8 cellular contexts compared by ENCODE assay signal in genomic region chr20:63947638-63948456, GRCh38. TPM values are rescaled to one million over a fixed set of nuclear protein-coding genes. Genes with fewer than 3 reads are reported as not detected.
A peak's percentile ranks its signal among the peaks of the same experiment; 100 is the strongest.
DNase-seq lines count a peak whose midpoint lies in the region; ATAC-seq and TF ChIP-seq lines count a peak whose summit lies in the region.

No MANE protein-coding gene starts in this region.

- intact Hi-C loops in activated CD4-positive, alpha-beta T cell treated with anti-CD3 and anti-CD28 coated beads for 36 hours (cut with DNase I, micrococcal nuclease): no loop called here

- CTCF ChIA-PET in activated CD4-positive, alpha-beta T cell treated with anti-CD3 and anti-CD28 coated beads for 36 hours (lab: Charles Lee): interaction anchor here (0.6 kb wide), 1 partner anchor 306 kb away, joined by 3 read pairs; no protein-coding TSS in a partner anchor

- 12% methylated on average over 16 of the region's 27 CpGs for WGBS in suprapubic skin

- H3K9me3 Mint-ChIP-seq in activated CD4-positive, alpha-beta T cell treated with anti-CD3 and anti-CD28 coated beads for 36 hours (ENCODE audit: low read depth): peaks cover 2% of the 10 kb centered on the region
- no peaks in the 10 kb centered on the region for H3K9me3 Mint-ChIP-seq in activated naive CD8-positive, alpha-beta T cell (ENCODE audit: low read depth)

- H3K27me3 ChIP-seq in suprapubic skin (no peaks in the 10 kb centered on the region), MG63 (no peaks in the 10 kb centered on the region)

- H3K36me3 Mint-ChIP-seq in activated CD4-positive, alpha-beta T cell treated with anti-CD3 and anti-CD28 coated beads for 36 hours (ENCODE audit: low read depth): peaks cover 6% of the 10 kb centered on the region
- no peaks in the 10 kb centered on the region for H3K36me3 Mint-ChIP-seq in activated naive CD8-positive, alpha-beta T cell

- H3K4me1 Mint-ChIP-seq in activated CD4-positive, alpha-beta T cell treated with anti-CD3 and anti-CD28 coated beads for 36 hours: peaks cover 30% of the 10 kb centered on the region
- H3K4me1 Mint-ChIP-seq in activated naive CD8-positive, alpha-beta T cell (ENCODE audit: low read depth): peaks cover 37% of the 10 kb centered on the region

- TF ChIP-seq EP300 in suprapubic skin (IDR thresholded peaks at IDR 0.05): no peak

- peaks cover 67% of the 10 kb centered on the region for H3K4me1 ChIP-seq in suprapubic skin

- no peak for TF ChIP-seq CTCF in suprapubic skin (IDR thresholded peaks at IDR 0.05)

- POLR2A ChIA-PET in activated CD4-positive, alpha-beta T cell treated with anti-CD3 and anti-CD28 coated beads for 36 hours (lab: Charles Lee): no interaction called here

- H3K27ac ChIP-seq in suprapubic skin: peak overlapping the region; percentile 29

- no peak for TF ChIP-seq POLR2A in suprapubic skin (IDR thresholded peaks at IDR 0.05)

- H3K36me3 ChIP-seq in suprapubic skin: peaks cover 37% of the 10 kb centered on the region
- H3K36me3 ChIP-seq in MG63: peaks cover 60% of the 10 kb centered on the region

- peak; percentile 57 for ATAC-seq in activated CD4-positive, alpha-beta T cell treated with anti-CD3 and anti-CD28 coated beads for 36 hours
- no peak for ATAC-seq in GM18861 (IDR thresholded peaks at IDR 0.05; ENCODE audit: unreplicated experiment)

- H3K9me3 ChIP-seq in suprapubic skin: no peaks in the 10 kb centered on the region
- peaks cover 3% of the 10 kb centered on the region; the same call in 1 of the 2 replicates for H3K9me3 ChIP-seq in MG63

- H3K4me3 Mint-ChIP-seq in activated CD4-positive, alpha-beta T cell treated with anti-CD3 and anti-CD28 coated beads for 36 hours: peak overlapping the region; percentile 69
- peak overlapping the region; percentile 89 for H3K4me3 Mint-ChIP-seq in activated naive CD8-positive, alpha-beta T cell

- no peaks in the 10 kb centered on the region for H3K27me3 Mint-ChIP-seq in activated CD4-positive, alpha-beta T cell treated with anti-CD3 and anti-CD28 coated beads for 36 hours
- no peaks in the 10 kb centered on the region for H3K27me3 Mint-ChIP-seq in activated naive CD8-positive, alpha-beta T cell

- H3K4me3 ChIP-seq in suprapubic skin (peak overlapping the region; percentile 32), MG63 (no peak overlapping the region)

- peak overlapping the region; percentile 84 for H3K27ac Mint-ChIP-seq in activated CD4-positive, alpha-beta T cell treated with anti-CD3 and anti-CD28 coated beads for 36 hours
- H3K27ac Mint-ChIP-seq in activated naive CD8-positive, alpha-beta T cell: peak overlapping the region; percentile 87

- DNase-seq in activated CD4-positive, alpha-beta T cell treated with anti-CD3 and anti-CD28 coated beads for 36 hours: peak; percentile 68
- DNase-seq in activated CD4-positive, alpha-beta T cell treated with anti-CD3 and anti-CD28 coated beads for 4 hours: no peak
- DNase-seq in medulla oblongata (ENCODE audit: extremely low spot score) (peak; percentile 57), suprapubic skin (ENCODE audit: low spot score in 2 of 2) (no peak), AML-193 (lab: John Stamatoyannopoulos, UW) (no peak), MG63 (no peak)

RNA-seq across cellular contexts. Expression of gene UCKL1, which starts 8.4 kb away (rescaled TPM):
- 10 to 100 TPM; 28.3 to 32.2 TPM for total RNA-seq in activated CD4-positive, alpha-beta T cell treated with anti-CD3 and anti-CD28 coated beads for 36 hours
- total RNA-seq in suprapubic skin: 10 to 100 TPM; 32.3 to 80.1 (median 52.5) TPM
- 17.1 and 35.9 TPM in 2 replicates for total RNA-seq in MG63 (2014; rRNA removed; shearing (Covaris generic); ENCODE audit: low replicate concordance)

RNA-seq across cellular contexts. Expression of gene ZNF512B, which starts 21.9 kb away (rescaled TPM):
- 10 to 100 TPM; 12.6 to 13.1 TPM for total RNA-seq in activated CD4-positive, alpha-beta T cell treated with anti-CD3 and anti-CD28 coated beads for 36 hours
- 10 to 100 TPM; 17.7 to 32.4 (median 24.3) TPM for total RNA-seq in suprapubic skin
- 14.4 and 20.8 TPM in 2 replicates for total RNA-seq in MG63 (2014; rRNA removed; shearing (Covaris generic); ENCODE audit: low replicate concordance)

RNA-seq across cellular contexts. Expression of gene SAMD10, which starts 31.6 kb away (rescaled TPM):
- total RNA-seq in activated CD4-positive, alpha-beta T cell treated with anti-CD3 and anti-CD28 coated beads for 36 hours: 10 to 100 TPM; 25.4 to 30.7 TPM
- 10 to 100 TPM in 2 of 4 donors, 1 to 10 TPM in 2; 7.2 to 15.8 (median 9.6) TPM for total RNA-seq in suprapubic skin
- total RNA-seq in MG63 (2014; rRNA removed; shearing (Covaris generic); ENCODE audit: low replicate concordance): 0.07 and 3.9 TPM in 2 replicates

RNA-seq across cellular contexts. Expression of gene PRPF6, which starts 33.1 kb away (rescaled TPM):
- 10 to 100 TPM; 60.5 to 67.0 TPM for total RNA-seq in activated CD4-positive, alpha-beta T cell treated with anti-CD3 and anti-CD28 coated beads for 36 hours
- total RNA-seq in suprapubic skin: 10 to 100 TPM; 70.7 to 93.0 (median 83.9) TPM
- total RNA-seq in MG63 (2014; rRNA removed; shearing (Covaris generic); ENCODE audit: low replicate concordance): 96.5 and 126 TPM in 2 replicates

RNA-seq across cellular contexts. Expression of gene DNAJC5, which starts 52.9 kb away (rescaled TPM):
- 10 to 100 TPM; 30.1 to 34.3 TPM for total RNA-seq in activated CD4-positive, alpha-beta T cell treated with anti-CD3 and anti-CD28 coated beads for 36 hours
- total RNA-seq in suprapubic skin: 10 to 100 TPM; 36.4 to 62.0 (median 53.7) TPM
- 69.3 and 92.0 TPM in 2 replicates for total RNA-seq in MG63 (2014; rRNA removed; shearing (Covaris generic); ENCODE audit: low replicate concordance)

Comparison
In these comparisons a context has a peak if more than half of its experiments do, and no peak if none do; other contexts are left out.
1. DNase-seq: peak in activated CD4-positive, alpha-beta T cell treated with anti-CD3 and anti-CD28 coated beads for 36 hours (single experiment) and medulla oblongata (single experiment); none in activated CD4-positive, alpha-beta T cell treated with anti-CD3 and anti-CD28 coated beads for 4 hours (0 of 2), suprapubic skin (0 of 2), AML-193 (0 of 2) and MG63 (single experiment).